Comparison of ENCODE assay signal across 17 cellular contexts in genomic region chr21:17769049-17769845, GRCh38.
"Had no signal": no experiment of that assay in that cellular context is flagged by ENCODE, and none has a peak within 500 bp of the region (broad histone marks: within the 10 kb centered on the region; RNA-seq: fewer than 3 reads in every experiment).

No MANE protein-coding gene starts in this region.

- H3K36me3 ChIP-seq: adrenal gland, WERI-Rb-1 had no signal

- H3K27me3 Mint-ChIP-seq: activated CD8-positive, alpha-beta T cell treated with anti-CD3 and anti-CD28 coated beads for 36 hours; central memory CD8-positive, alpha-beta T cell; naive thymus-derived CD8-positive, alpha-beta T cell; T-cell had no signal

- H3K4me3 Mint-ChIP-seq: activated CD8-positive, alpha-beta T cell treated with anti-CD3 and anti-CD28 coated beads for 36 hours; central memory CD8-positive, alpha-beta T cell; immature natural killer cell; naive thymus-derived CD8-positive, alpha-beta T cell; T-cell had no signal

- DNase-seq: activated CD4-positive, alpha-beta T cell treated with anti-CD3 and anti-CD28 coated beads for 4 hours; activated CD8-positive, alpha-beta memory T cell treated with anti-CD3 and anti-CD28 coated beads, Interleukin-2, amount 50 U/mL, for 4 hours; activated CD8-positive, alpha-beta T cell treated with anti-CD3 and anti-CD28 coated beads for 36 hours; activated naive CD4-positive, alpha-beta T cell; adrenal gland; effector memory CD4-positive, alpha-beta T cell; foreskin fibroblast; glutamatergic neuron; immature natural killer cell; mammary epithelial cell; naive thymus-derived CD8-positive, alpha-beta T cell; nucleus accumbens; stimulated activated CD4-positive, alpha-beta T cell treated with anti-CD3 and anti-CD28 coated beads, Interleukin-2, amount 100 ng/mL, for 48 hours; stimulated activated naive CD8-positive, alpha-beta T cell treated with anti-CD3 and anti-CD28 coated beads, Interleukin-15, Interleukin-2, amounts not matched to agents 100 U/mL and 50 U/mL, for 24 hours; T-cell; WERI-Rb-1 had no signal

- H3K27me3 ChIP-seq: adrenal gland had no signal

- H3K27ac ChIP-seq: adrenal gland, WERI-Rb-1 had no signal

- H3K9me3 ChIP-seq: adrenal gland had no signal

- H3K27ac Mint-ChIP-seq: activated CD8-positive, alpha-beta T cell treated with anti-CD3 and anti-CD28 coated beads for 36 hours; naive thymus-derived CD8-positive, alpha-beta T cell; T-cell had no signal

- H3K4me1 ChIP-seq: adrenal gland had no signal

- H3K4me3 ChIP-seq: adrenal gland had no signal

- ATAC-seq: activated CD8-positive, alpha-beta T cell treated with anti-CD3 and anti-CD28 coated beads for 36 hours; naive thymus-derived CD8-positive, alpha-beta T cell; stimulated activated naive CD8-positive, alpha-beta T cell treated with anti-CD3 and anti-CD28 coated beads, Interleukin-15, Interleukin-2, amounts not matched to agents 100 U/mL and 50 U/mL, for 24 hours; T-cell had no signal

- H3K4me1 Mint-ChIP-seq: central memory CD8-positive, alpha-beta T cell had no signal
